21 cellular contexts compared by ENCODE assay signal in genomic region chr7:7609330-7609729, GRCh38.
"Had no signal": no experiment of that assay in that cellular context is flagged by ENCODE, and none has a peak within 500 bp of the region (broad histone marks: within the 10 kb centered on the region; RNA-seq: fewer than 3 reads in every experiment).

No MANE protein-coding gene starts in this region.

- H3K27ac Mint-ChIP-seq: immature natural killer cell, memory B cell, mesothelial cell of epicardium, natural killer cell had no signal

- H3K4me3 Mint-ChIP-seq: immature natural killer cell, memory B cell, mesothelial cell of epicardium, natural killer cell, neural crest cell had no signal

- H3K9me3 Mint-ChIP-seq: immature natural killer cell, memory B cell, mesothelial cell of epicardium, natural killer cell, neural crest cell had no signal

- H3K27ac ChIP-seq: epithelial cell of prostate, esophagus muscularis mucosa, gastroesophageal sphincter, left ventricle myocardium inferior, lower lobe of right lung, ovary had no signal

- H3K4me1 ChIP-seq: esophagus muscularis mucosa, gastroesophageal sphincter, left ventricle myocardium inferior, lower lobe of right lung had no signal

- H3K36me3 ChIP-seq: ovary had no signal

- FAIRE-seq: endometrium, keratinocyte had no signal

- H3K4me3 ChIP-seq: esophagus muscularis mucosa, gastroesophageal sphincter, left ventricle myocardium inferior, lower lobe of right lung, ovary, smooth muscle cell had no signal

- H3K4me1 Mint-ChIP-seq: immature natural killer cell, memory B cell, mesothelial cell of epicardium, natural killer cell, neural crest cell had no signal

- H3K4me2 ChIP-seq: smooth muscle cell had no signal

- DNase-seq: effector memory CD4-positive, alpha-beta T cell; glutamatergic neuron; immature natural killer cell; left cardiac atrium; left ventricle myocardium inferior; lower lobe of right lung; natural killer cell; ovary; right cardiac atrium; stimulated activated CD4-positive, alpha-beta T cell treated with anti-CD3 and anti-CD28 coated beads, Interleukin-2, amount 100 ng/mL, for 48 hours; stimulated activated naive CD4-positive, alpha-beta T cell treated with Interleukin-2 at 50 U/mL for 16 hours; trophoblast cell had no signal

- H3K27me3 ChIP-seq: esophagus muscularis mucosa, gastroesophageal sphincter, ovary had no signal

- H3K9me3 ChIP-seq: esophagus muscularis mucosa, gastroesophageal sphincter, left ventricle myocardium inferior, lower lobe of right lung, ovary had no signal

- ATAC-seq: gastroesophageal sphincter, left cardiac atrium, lower lobe of right lung, natural killer cell, right cardiac atrium had no signal

- H3K27me3 Mint-ChIP-seq: memory B cell had no signal
